In genomic region chr7:143806664-143807063, GRCh38 we compare ENCODE assay signal across 10 cellular contexts. TPM values are rescaled to one million over a fixed set of nuclear protein-coding genes. Genes with fewer than 3 reads are reported as not detected.
A peak's percentile ranks its signal among the peaks of the same experiment; 100 is the strongest.
DNase-seq lines count a peak whose midpoint lies in the region; ATAC-seq, FAIRE-seq and TF ChIP-seq lines count a peak whose summit lies in the region.
"Not testable (repeated sequence)": the region's sequence is repeated elsewhere in the genome, so short reads cannot be mapped to it uniquely, and the experiment has no call there.
"Had no signal": no experiment of that assay in that cellular context is flagged by ENCODE, and none has a peak within 500 bp of the region (broad histone marks: within the 10 kb centered on the region; RNA-seq: fewer than 3 reads in every experiment).

No MANE protein-coding gene starts in this region.

- not testable (repeated sequence) for BruUV-seq in Panc1 (replicated peaks; lab: Mats Ljungman, UMichigan)

- dilution Hi-C loops in keratinocyte (cut with MboI; ENCODE audit: extremely low pct_ligation_motif_present, low sequenced_read_pairs): not testable (repeated sequence)

- not testable (repeated sequence) for H3K9me3 Mint-ChIP-seq in HFFc6

- not testable (repeated sequence) for H3K4me3 ChIP-seq in Panc1 (ENCODE audit: low read depth in 2 of 2, low read length in 2 of 2); body of pancreas; keratinocyte (ENCODE audit: control insufficient read depth in 2 of 3, extremely low read depth in 1 of 3, insufficient read depth in 2 of 3, low read depth in 1 of 3, low read length in 3 of 3); mucosa of descending colon; thoracic aorta

- not testable (repeated sequence) for H3K9ac ChIP-seq in keratinocyte (ENCODE audit: control insufficient read depth, extremely low read depth, insufficient read depth, low read length)

- in situ Hi-C loops in Panc1 (cut with HindIII; ENCODE audit: low pct_unique_long_range_greater_than_20kb, low sequenced_read_pairs): not testable (repeated sequence)

- not testable (repeated sequence) for H3K4me3 Mint-ChIP-seq in HFFc6

- not testable (repeated sequence) for H3K36me3 ChIP-seq in Panc1 (ENCODE audit: control insufficient read depth, insufficient read depth, low read length); body of pancreas (replicated peaks in 1 of 2; ENCODE audit: insufficient read depth in 1 of 2, low read depth in 2 of 2); keratinocyte (ENCODE audit: control insufficient read depth in 2 of 2, extremely low read depth in 1 of 2, insufficient read depth in 2 of 2, low read length in 2 of 2); mucosa of descending colon (ENCODE audit: low read depth); thoracic aorta

- not testable (repeated sequence) for H3K9me1 ChIP-seq in keratinocyte (ENCODE audit: control insufficient read depth, extremely low read depth, insufficient read depth, low read length)

- FAIRE-seq in keratinocyte (lab: Jason Lieb, UNC): peak; percentile 97

- H3K27ac ChIP-seq in Panc1 (ENCODE audit: low read length); body of pancreas; keratinocyte (ENCODE audit: control insufficient read depth, insufficient read depth, low read length); thoracic aorta: not testable (repeated sequence)

- TF ChIP-seq CTCF in HFFc6 (IDR thresholded peaks at IDR 0.05); Panc1 (IDR thresholded peaks at IDR 0.05); body of pancreas (IDR thresholded peaks at IDR 0.05); keratinocyte (optimal IDR thresholded peaks at IDR 0.05 in 1 of 3, IDR thresholded peaks at IDR 0.05 in 1 of 3, conservative IDR thresholded peaks at IDR 0.05 in 1 of 3; ENCODE audit: extremely low read depth in 1 of 3, insufficient read depth in 2 of 3, low read length in 3 of 3); mucosa of descending colon (IDR thresholded peaks at IDR 0.05); thoracic aorta (IDR thresholded peaks at IDR 0.05): not testable (repeated sequence)

- not testable (repeated sequence) for H3K4me1 Mint-ChIP-seq in HFFc6 (ENCODE audit: low read depth)

- intact Hi-C loops in Panc1 (cut with micrococcal nuclease; ENCODE audit: unreplicated experiment); body of pancreas (cut with DNase I); Right ventricle myocardium superior (cut with DNase I); mucosa of descending colon (cut with DNase I, micrococcal nuclease): not testable (repeated sequence)

- not testable (repeated sequence) for H3K79me2 ChIP-seq in keratinocyte (ENCODE audit: control insufficient read depth, insufficient read depth, low read length)

- not testable (repeated sequence) for H3K4me1 ChIP-seq in Panc1 (ENCODE audit: control insufficient read depth, insufficient read depth, low read length); body of pancreas; keratinocyte (ENCODE audit: control insufficient read depth, extremely low read depth, insufficient read depth, low read length); mucosa of descending colon (ENCODE audit: low read depth); thoracic aorta (ENCODE audit: control insufficient read depth in 1 of 2, low read depth in 2 of 2)

- DNase-seq in HFFc6: peak; percentile 58
- not testable (repeated sequence) for DNase-seq in Panc1 (ENCODE audit: low read depth, low spot score); body of pancreas; Right ventricle myocardium superior; keratinocyte (ENCODE audit: low read depth, low spot score); mucosa of descending colon; thoracic aorta (ENCODE audit: low spot score)

- POLR2A ChIA-PET in Panc1 (lab: Charles Lee): not testable (repeated sequence)

- not testable (repeated sequence) for H3K27ac Mint-ChIP-seq in HFFc6

- H3K36me3 Mint-ChIP-seq in HFFc6 (ENCODE audit: low read depth): not testable (repeated sequence)

- ATAC-seq in Panc1 (peak; percentile 30; the same call in 1 of the 2 replicates), body of pancreas (peak; percentile 48), Right ventricle myocardium superior (ENCODE audit: poor library complexity) (peak; percentile 96), mucosa of descending colon (peak; percentile 38), thoracic aorta (ENCODE audit: insufficient number of reproducible peaks, low FRiP score, low read depth) (peak; percentile 71)

- H4K20me1 ChIP-seq in keratinocyte (ENCODE audit: control insufficient read depth, extremely low read depth, insufficient read depth, low read length): not testable (repeated sequence)

- not testable (repeated sequence) for TF ChIP-seq POLR2A in body of pancreas (IDR thresholded peaks at IDR 0.05)

- H3K9me3 ChIP-seq in Panc1 (ENCODE audit: control insufficient read depth, insufficient read depth, low read depth, low read length); body of pancreas; keratinocyte (ENCODE audit: control insufficient read depth, low read depth, low read length); mucosa of descending colon; thoracic aorta: not testable (repeated sequence)

- not testable (repeated sequence) for H2AFZ ChIP-seq in keratinocyte (ENCODE audit: control insufficient read depth, low read length)

- WGBS in body of pancreas, 2 donors: 29% methylated on average over 1 of the region's 3 CpGs; no CpG with 5 or more reads in 1 of the 2 donors

- not testable (repeated sequence) for H3K27me3 Mint-ChIP-seq in HFFc6 (ENCODE audit: insufficient read depth)

- not testable (repeated sequence) for H3K4me2 ChIP-seq in keratinocyte (ENCODE audit: control insufficient read depth, extremely low read depth, insufficient read depth, low read depth, low read length)

- CTCF ChIA-PET in Panc1 (lab: Charles Lee): not testable (repeated sequence)

- not testable (repeated sequence) for H3K27me3 ChIP-seq in Panc1 (ENCODE audit: control insufficient read depth, insufficient read depth, low read length); body of pancreas; keratinocyte (ENCODE audit: control insufficient read depth, extremely low read depth, insufficient read depth, low read length); thoracic aorta (replicated peaks; ENCODE audit: insufficient read depth)

RNA-seq across cellular contexts. Expression of gene CTAGE6, which starts 49.2 kb away (rescaled TPM):
- under 1 TPM in 1 of 6 experiments, not detected in 5; 0.07 TPM for total RNA-seq in HFFc6 (2021; fragmentation: NEBNext Ultra II Directional; extraction: Animal tissue kit (Norgen Biotek cat#: 25700))
- total RNA-seq in Panc1 (2021; ENCODE audit: unreplicated experiment) (not detected), body of pancreas (under 1 TPM in 1 of 2 donors, not detected in 1; 0.26 TPM), Right ventricle myocardium superior (0.11 TPM), mucosa of descending colon (under 1 TPM; 0.17 to 0.44 (median 0.29) TPM), thoracic aorta (1 to 10 TPM in 1 of 2 donors, under 1 TPM in 1; 0.68 to 2.7 TPM)
- polyA plus RNA-seq in Panc1 (2012; ENCODE audit: insufficient read length): not detected
- polyA plus RNA-seq in keratinocyte: 0.04 TPM in 1 of 3 replicates, not detected in the others
- polyA plus RNA-seq in keratinocyte (2011; ENCODE audit: low read depth): not detected
- polyA plus RNA-seq in keratinocyte (2011; cell fraction: cytosol; rRNA removed): not detected in 2 replicates
- polyA plus RNA-seq in keratinocyte (2011; cell fraction: nucleus; rRNA removed): not detected in 2 replicates
- 0.14 TPM in 1 of 2 replicates, not detected in the other for polyA plus RNA-seq in keratinocyte (2012; ENCODE audit: low replicate concordance)
- polyA minus RNA-seq in keratinocyte: 0.36 to 0.46 TPM in 2 of 3 replicates, not detected in the other
- not detected for polyA minus RNA-seq in keratinocyte (2011; cell fraction: cytosol; rRNA and poly(A)+ RNA removed)
- polyA minus RNA-seq in keratinocyte (2011; cell fraction: nucleus; rRNA and poly(A)+ RNA removed): 0.31 TPM in 1 of 2 replicates, not detected in the other
- total RNA-seq: H4, LHCN-M2, MCF 10A had no signal

Comparison
In these comparisons a context has a peak if more than half of its experiments do, and no peak if none do; other contexts are left out.
1. ATAC-seq: peak in every context shown above with its lines; median percentile 96 in Right ventricle myocardium superior; 71 in thoracic aorta; 48 in body of pancreas; 38 in mucosa of descending colon; 30 in Panc1.